ENCODE assay signal across 10 cellular contexts in the genomic region with DNA sequence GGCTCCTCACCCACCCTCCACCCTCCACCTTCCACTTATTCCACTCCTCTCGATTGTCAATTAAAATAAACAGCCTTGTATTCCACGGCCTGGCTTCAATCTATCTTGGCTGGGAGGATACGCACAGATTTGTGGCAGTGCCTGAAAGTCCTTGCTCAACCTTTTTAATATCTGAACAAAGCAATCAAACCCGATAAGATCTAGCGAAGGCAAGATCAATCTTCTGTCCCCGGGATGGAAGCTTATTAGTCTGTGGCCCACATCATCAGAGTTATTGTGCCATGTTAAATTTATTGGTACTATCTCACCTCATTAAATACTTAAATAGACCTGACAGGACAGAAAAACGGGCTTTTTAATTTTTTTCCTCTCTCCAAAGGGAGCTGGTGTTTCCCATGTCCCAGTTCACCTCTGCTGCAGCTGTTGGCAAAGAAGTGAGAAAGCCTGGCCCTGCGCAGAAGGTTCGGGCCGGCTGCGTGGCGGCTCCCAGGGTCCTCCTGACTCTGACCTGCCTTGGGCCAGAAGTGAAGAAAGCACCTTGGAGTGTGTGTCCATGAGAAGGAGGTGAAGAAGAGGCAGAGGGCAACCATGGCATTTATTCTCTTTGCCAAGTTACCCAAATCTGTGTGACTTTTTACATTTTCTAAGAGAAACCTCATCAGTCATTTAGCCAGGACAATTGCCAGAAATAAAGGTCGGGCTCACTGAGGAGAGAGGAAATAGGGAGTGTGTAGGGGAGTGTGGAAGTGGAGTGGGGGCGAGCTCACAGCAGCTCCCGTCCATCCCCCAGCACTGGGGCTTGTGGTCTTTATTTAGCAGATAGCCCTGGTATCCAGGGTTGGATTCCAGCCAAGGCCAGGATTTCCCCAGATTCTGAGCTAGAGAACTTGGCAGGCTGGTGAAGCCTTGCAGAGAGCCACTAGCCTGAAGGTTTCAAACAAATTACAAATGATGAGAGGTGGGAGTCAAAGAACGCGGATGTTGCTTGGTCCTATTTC.
DNase-seq lines count a peak whose midpoint lies in the region; ATAC-seq and TF ChIP-seq lines count a peak whose summit lies in the region.
"Had no signal": no experiment of that assay in that cellular context is flagged by ENCODE, and none has a peak within 500 bp of the region (broad histone marks: within the 10 kb centered on the region; RNA-seq: fewer than 3 reads in every experiment).

No MANE protein-coding gene starts in this region.

- H3K4me3 ChIP-seq in AG10803 (ENCODE audit: low read length) = no peak overlapping the region
- no peak overlapping the region for H3K4me3 ChIP-seq in choroid plexus epithelial cell (ENCODE audit: low read depth, low read length)
- H3K4me3 ChIP-seq: transverse colon had no signal

- TF ChIP-seq CTCF in AG10803 (conservative IDR thresholded peaks at IDR 0.05; ENCODE audit: low read length) (no peak), choroid plexus epithelial cell (conservative IDR thresholded peaks at IDR 0.05; ENCODE audit: low read depth, low read length) (no peak)

- DNase-seq in AG10803 (ENCODE audit: low read depth) (peak; percentile 36), NCI-H226 (peak; percentile 68), choroid plexus epithelial cell (ENCODE audit: low read depth) (peak; percentile 10), mucosa of gallbladder (ENCODE audit: low spot score) (peak; percentile 25), UCSD-AML1 (lab: John Stamatoyannopoulos, UW; ENCODE audit: unreplicated experiment) (no peak)
- no peak for DNase-seq in activated CD8-positive, alpha-beta memory T cell treated with anti-CD3 and anti-CD28 coated beads for 24 hours
- DNase-seq: GF-D8, transverse colon had no signal

- ATAC-seq in GM18520 (IDR thresholded peaks at IDR 0.05; ENCODE audit: unreplicated experiment) = no peak
- ATAC-seq in GM21423 (IDR thresholded peaks at IDR 0.05; ENCODE audit: unreplicated experiment) = no peak

Comparison
In these comparisons a context has a peak if more than half of its experiments do, and no peak if none do; other contexts are left out.
1. DNase-seq: peak in AG10803 (single experiment), NCI-H226 (single experiment), choroid plexus epithelial cell (single experiment) and mucosa of gallbladder (single experiment); none in UCSD-AML1 (single experiment) and activated CD8-positive, alpha-beta memory T cell treated with anti-CD3 and anti-CD28 coated beads for 24 hours (single experiment).